Comparison of ENCODE assay signal across 25 cellular contexts in genomic region chr3:20073068-20073467, GRCh38. TPM values are rescaled to one million over a fixed set of nuclear protein-coding genes. Genes with fewer than 3 reads are reported as not detected.
DNase-seq lines count a peak whose midpoint lies in the region; ATAC-seq and TF ChIP-seq lines count a peak whose summit lies in the region.
"Had no signal": no experiment of that assay in that cellular context is flagged by ENCODE, and none has a peak within 500 bp of the region (broad histone marks: within the 10 kb centered on the region; RNA-seq: fewer than 3 reads in every experiment).

No MANE protein-coding gene starts in this region.

- H3K9me2 ChIP-seq in GM23248 (ENCODE audit: insufficient read depth), result no peaks in the 10 kb centered on the region
- H3K9me2 ChIP-seq: SK-N-SH had no signal

- H3F3A ChIP-seq in GM23248 (ENCODE audit: insufficient read depth), result peaks cover 9% of the 10 kb centered on the region; the same call in 1 of the 2 replicates

- 52% methylated on average over 5 of the region's 5 CpGs for WGBS in liver
- 96 to 97% methylated on average over 5 of the region's 5 CpGs for WGBS in GM23248 (ENCODE audit: low coverage in 1 of 2, low lambda C conversion rate in 2 of 2, missing lambda C conversion rate in 2 of 2), 2 experiments

- no peaks in the 10 kb centered on the region for H3K27me3 Mint-ChIP-seq in activated T-helper 17 cell treated with anti-CD3 and anti-CD28 coated beads, Interleukin-2, amount 50 U/mL, for 72 hours
- H3K27me3 Mint-ChIP-seq: activated CD4-positive, alpha-beta T cell treated with anti-CD3 and anti-CD28 coated beads, Interleukin-2, amount 10 ng/mL, durations not matched to agents 24 days and 14 days had no signal

- no peak overlapping the region for H3K4me3 Mint-ChIP-seq in activated T-helper 17 cell treated with anti-CD3 and anti-CD28 coated beads, Interleukin-2, amount 50 U/mL, for 72 hours
- H3K4me3 Mint-ChIP-seq: activated CD4-positive, alpha-beta T cell treated with anti-CD3 and anti-CD28 coated beads, Interleukin-2, amount 10 ng/mL, durations not matched to agents 24 days and 14 days had no signal

- ATAC-seq in left ventricle myocardium superior (no peak), HG03460 (IDR thresholded peaks at IDR 0.05; ENCODE audit: unreplicated experiment) (no peak)
- no peak for ATAC-seq in activated T-helper 17 cell treated with anti-CD3 and anti-CD28 coated beads, Interleukin-2, amount 50 U/mL, for 72 hours (replicated peaks)
- ATAC-seq: body of pancreas, GM12878, HCT116 had no signal

- no peak overlapping the region for H3K4me2 ChIP-seq in GM23248 (ENCODE audit: unreplicated experiment)
- H3K4me2 ChIP-seq: BLaER1, SK-N-SH had no signal

- no peaks in the 10 kb centered on the region for H3K79me2 ChIP-seq in GM23248 (ENCODE audit: insufficient read depth)

- no peak overlapping the region for H3K4me3 ChIP-seq in left ventricle myocardium inferior
- H3K4me3 ChIP-seq in liver (ENCODE audit: low read depth in 1 of 3, low read length in 3 of 3), result no peak overlapping the region
- no peak overlapping the region for H3K4me3 ChIP-seq in GM23248
- H3K4me3 ChIP-seq: BLaER1, body of pancreas, esophagus muscularis mucosa, GM12878, skin epidermis, thoracic aorta had no signal

- intact Hi-C loops in left ventricle myocardium inferior (cut with micrococcal nuclease) (no loop called here), left ventricle myocardium superior (cut with micrococcal nuclease) (no loop called here)

- no peaks in the 10 kb centered on the region for H4K20me1 ChIP-seq in GM23248 (ENCODE audit: insufficient read depth)
- H4K20me1 ChIP-seq: BLaER1 had no signal

- no peak overlapping the region for H2AFZ ChIP-seq in GM23248

- H3K4me1 ChIP-seq in left ventricle myocardium inferior (peaks cover 69% of the 10 kb centered on the region), liver (ENCODE audit: control insufficient read depth in 4 of 4, insufficient read depth in 4 of 4, low read length in 3 of 4) (peaks cover 0 to 9% (median 0%) of the 10 kb centered on the region in 4 donors), GM23248 (ENCODE audit: insufficient read depth) (no peaks in the 10 kb centered on the region)
- H3K4me1 ChIP-seq: BLaER1 had no signal

- no peak for DNase-seq in left ventricle myocardium inferior
- DNase-seq in left ventricle myocardium superior, result no peak
- no peak for DNase-seq in SK-N-DZ (ENCODE audit: low spot score)
- no peak for DNase-seq in GM23248
- DNase-seq: activated CD4-positive, alpha-beta T cell treated with anti-CD3 and anti-CD28 coated beads, Interleukin-2, amount 10 ng/mL, durations not matched to agents 24 days and 14 days; body of pancreas; Calu3; effector memory CD4-positive, alpha-beta T cell; NCI-H1092; NCI-H187; NCI-H526 treated with DMSO at 0.1 percent for 48 hours; SK-N-SH; stimulated activated CD4-positive, alpha-beta T cell treated with anti-CD3 and anti-CD28 coated beads, Interleukin-2, amount 100 ng/mL, for 24 hours; T-helper 2 cell had no signal

- H3K9me3 Mint-ChIP-seq in activated T-helper 17 cell treated with anti-CD3 and anti-CD28 coated beads, Interleukin-2, amount 50 U/mL, for 72 hours, result peaks cover 4% of the 10 kb centered on the region
- H3K9me3 Mint-ChIP-seq: activated T-helper 2 cell treated with anti-CD3 and anti-CD28 coated beads, Interferon-gamma antibody, Interleukin-2, Interleukin-4, amounts not matched to agents 10 μg/mL and 5 μg/mL and 100 μg/mL, durations not matched to agents 14 hours and 24 hours and 36 hours had no signal

- H3K27ac Mint-ChIP-seq in activated T-helper 17 cell treated with anti-CD3 and anti-CD28 coated beads, Interleukin-2, amount 50 U/mL, for 72 hours, result peak overlapping the region; percentile 68
- H3K27ac Mint-ChIP-seq: activated CD4-positive, alpha-beta T cell treated with anti-CD3 and anti-CD28 coated beads, Interleukin-2, amount 10 ng/mL, durations not matched to agents 24 days and 14 days; activated T-helper 2 cell treated with anti-CD3 and anti-CD28 coated beads, Interferon-gamma antibody, Interleukin-2, Interleukin-4, amounts not matched to agents 10 μg/mL and 5 μg/mL and 100 μg/mL, durations not matched to agents 14 hours and 24 hours and 36 hours had no signal

- no peak for TF ChIP-seq CTCF in left ventricle myocardium inferior (IDR thresholded peaks at IDR 0.05; ENCODE audit: borderline replicate concordance)
- no peak for TF ChIP-seq CTCF in liver (IDR thresholded peaks at IDR 0.05; ENCODE audit: low read depth, low read length, missing input control)

- H3K9me3 ChIP-seq in left ventricle myocardium inferior (replicated peaks) (no peaks in the 10 kb centered on the region), liver (ENCODE audit: control insufficient read depth in 4 of 4, low read length in 3 of 4) (no peaks in the 10 kb centered on the region), GM23248 (ENCODE audit: low read depth) (no peaks in the 10 kb centered on the region)
- H3K9me3 ChIP-seq: BLaER1, body of pancreas, esophagus muscularis mucosa, SK-N-SH, thoracic aorta had no signal

- TF ChIP-seq RAD21 in liver (IDR thresholded peaks at IDR 0.05), result no peak

- in situ Hi-C loops in GM23248 (cut with MboI), result no loop called here

- peaks cover 88% of the 10 kb centered on the region for H3K36me3 Mint-ChIP-seq in activated T-helper 17 cell treated with anti-CD3 and anti-CD28 coated beads, Interleukin-2, amount 50 U/mL, for 72 hours (ENCODE audit: low read depth)

- H3K9ac ChIP-seq in liver (ENCODE audit: low read depth in 1 of 2, low read length in 2 of 2) (no peak overlapping the region), GM23248 (no peak overlapping the region)
- H3K9ac ChIP-seq: BLaER1, SK-N-SH had no signal

- H3K27ac ChIP-seq in left ventricle myocardium inferior (replicated peaks), result peak overlapping the region; percentile 71
- H3K27ac ChIP-seq in liver (ENCODE audit: low read depth in 1 of 2, low read length in 2 of 2), result no peak overlapping the region
- peak overlapping the region; percentile 92 for H3K27ac ChIP-seq in temporal lobe (ENCODE audit: low read depth, low read length)
- no peak overlapping the region for H3K27ac ChIP-seq in GM23248
- H3K27ac ChIP-seq: BLaER1, body of pancreas, skin epidermis, thoracic aorta had no signal

- H3K27me3 ChIP-seq in left ventricle myocardium inferior (ENCODE audit: low read depth) (no peaks in the 10 kb centered on the region), liver (ENCODE audit: control insufficient read depth in 4 of 4, insufficient read depth in 4 of 4, low read length in 3 of 4) (no peaks in the 10 kb centered on the region), GM23248 (replicated peaks; ENCODE audit: insufficient read depth) (no peaks in the 10 kb centered on the region)
- H3K27me3 ChIP-seq: BLaER1, body of pancreas, esophagus muscularis mucosa had no signal

- peaks cover 33% of the 10 kb centered on the region for H3K4me1 Mint-ChIP-seq in activated T-helper 17 cell treated with anti-CD3 and anti-CD28 coated beads, Interleukin-2, amount 50 U/mL, for 72 hours

- no peaks in the 10 kb centered on the region for H3K36me3 ChIP-seq in left ventricle myocardium inferior
- H3K36me3 ChIP-seq in liver (ENCODE audit: control insufficient read depth in 4 of 4, insufficient read depth in 3 of 4, low read depth in 1 of 4, low read length in 3 of 4), result peaks cover 0 to 4% (median under 1%) of the 10 kb centered on the region in 4 donors
- no peaks in the 10 kb centered on the region for H3K36me3 ChIP-seq in GM23248 (ENCODE audit: low read depth)
- H3K36me3 ChIP-seq: thoracic aorta had no signal

TF ChIP-seq in liver, 16 proteins besides CTCF, POLR2A, EP300 and RAD21 (continues in another document):
- TF ChIP-seq, protein P1, sequence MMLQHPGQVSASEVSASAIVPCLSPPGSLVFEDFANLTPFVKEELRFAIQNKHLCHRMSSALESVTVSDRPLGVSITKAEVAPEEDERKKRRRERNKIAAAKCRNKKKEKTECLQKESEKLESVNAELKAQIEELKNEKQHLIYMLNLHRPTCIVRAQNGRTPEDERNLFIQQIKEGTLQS (IDR thresholded peaks at IDR 0.05), result no peak
- TF ChIP-seq SP1 (IDR thresholded peaks at IDR 0.05) (no peak), ZBTB33 (IDR thresholded peaks at IDR 0.05) (no peak), JUND (IDR thresholded peaks at IDR 0.05) (no peak), YY1 (IDR thresholded peaks at IDR 0.05) (no peak), GABPA (IDR thresholded peaks at IDR 0.05 in 1 of 2, conservative IDR thresholded peaks at IDR 0.05 in 1 of 2) (no peak), TAF1 (conservative IDR thresholded peaks at IDR 0.05) (no peak)

RNA-seq across cellular contexts. Expression of gene KAT2B, which starts 32.8 kb away (rescaled TPM):
- total RNA-seq in left ventricle myocardium inferior (94.3 TPM), left ventricle myocardium superior (111 TPM), liver (10 to 100 TPM; 20.6 to 58.5 TPM), temporal lobe (14.5 TPM)
- 100 to 1,000 TPM; 109 to 143 TPM for total RNA-seq in activated T-helper 17 cell treated with anti-CD3 and anti-CD28 coated beads, Interleukin-2, amount 50 U/mL, for 72 hours
- polyA plus RNA-seq in liver (10 to 100 TPM in 1 of 2 donors, 1 to 10 TPM in 1; 7.5 to 12.0 TPM), GM23248 (2016; fragmentation: Nextera tagmentation; extraction: Ambion mirVana) (1.5 TPM in 2 replicates)
- 4.2 and 5.1 TPM in 2 replicates for polyA plus RNA-seq in SK-N-DZ (2014; cell fraction: cytosol; rRNA removed)
- polyA plus RNA-seq in SK-N-DZ (2014; cell fraction: nucleus; rRNA removed), result 12.2 and 18.5 TPM in 2 replicates
- 10.4 and 13.5 TPM in 2 replicates for total RNA-seq in GM23248 (2014; rRNA removed; shearing (Covaris generic))

Comparison
In these comparisons a context has a peak if more than half of its experiments do, and no peak if none do; other contexts are left out.
1. H3K27ac ChIP-seq: peak in left ventricle myocardium inferior (single experiment) and temporal lobe (single experiment); none in liver (0 of 2) and GM23248 (single experiment).